8 cellular contexts compared by ENCODE assay signal in the genomic region with DNA sequence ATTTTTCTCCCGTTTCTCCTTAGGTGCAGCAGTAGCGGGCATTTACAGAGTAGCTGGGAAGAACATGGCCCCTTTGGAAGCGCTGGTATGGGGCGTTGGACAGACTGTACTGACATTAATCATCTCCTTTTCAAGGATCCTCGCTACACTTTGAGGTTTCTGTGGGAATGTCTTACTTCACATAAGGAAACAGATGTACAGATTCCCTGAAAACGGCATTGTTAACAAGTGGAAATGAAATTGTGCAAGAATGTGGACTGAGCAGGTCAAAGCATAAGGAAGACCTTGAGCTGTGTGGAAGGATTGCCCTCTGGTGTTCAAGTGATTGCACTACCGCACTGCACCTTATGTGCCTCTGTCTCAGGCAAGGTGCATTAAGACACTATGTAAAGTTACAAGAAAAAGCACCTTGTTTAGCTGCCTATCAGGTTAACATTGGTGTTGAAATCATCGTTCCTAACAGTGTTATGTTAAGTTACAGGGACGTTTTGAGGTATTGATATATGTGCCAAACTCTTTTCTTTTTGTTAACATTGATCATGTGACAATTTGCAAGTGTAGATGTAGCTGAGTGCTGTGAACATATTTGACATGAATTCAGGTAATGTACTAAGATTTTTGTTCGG. TPM values are rescaled to one million over a fixed set of nuclear protein-coding genes. Genes with fewer than 3 reads are reported as not detected.
A peak's percentile ranks its signal among the peaks of the same experiment; 100 is the strongest.
DNase-seq lines count a peak whose midpoint lies in the region; ATAC-seq and TF ChIP-seq lines count a peak whose summit lies in the region.

No MANE protein-coding gene starts in this region.

- H3K4me1 ChIP-seq in OCI-LY1 (ENCODE audit: insufficient read depth, low read length, severe bottlenecking) (no peaks in the 10 kb centered on the region), neuronal stem cell (ENCODE audit: control insufficient read depth in 2 of 2, insufficient read depth in 1 of 2, low read depth in 1 of 2, low read length in 2 of 2) (no peaks in the 10 kb centered on the region)

- no peaks in the 10 kb centered on the region for H3K36me3 ChIP-seq in OCI-LY1 (ENCODE audit: insufficient read depth, low read length)
- H3K36me3 ChIP-seq in neuronal stem cell (replicated peaks in 1 of 2; ENCODE audit: control insufficient read depth in 2 of 2, insufficient read depth in 2 of 2, low read length in 2 of 2): peaks cover 0 to 45% of the 10 kb centered on the region in 2 donors

- peak; percentile 90 for TF ChIP-seq CTCF in OCI-LY1 (IDR thresholded peaks at IDR 0.05; ENCODE audit: low read length)
- TF ChIP-seq CTCF in fibroblast of pulmonary artery (IDR thresholded peaks at IDR 0.05; ENCODE audit: low read length, missing control alignments): no peak

- H3K9me3 ChIP-seq in OCI-LY1 (ENCODE audit: low read length) (no peaks in the 10 kb centered on the region), neuronal stem cell (replicated peaks in 1 of 2; ENCODE audit: control insufficient read depth in 2 of 2, insufficient read depth in 1 of 2, low read depth in 1 of 2, low read length in 2 of 2) (no peaks in the 10 kb centered on the region)

- H2AFZ ChIP-seq in OCI-LY1 (ENCODE audit: low read length): no peak overlapping the region
- H2AFZ ChIP-seq in neuronal stem cell (ENCODE audit: low read length): peak overlapping the region; percentile 8

- H4K8ac ChIP-seq in neuronal stem cell (ENCODE audit: low read depth, low read length): no peak overlapping the region

- no peak overlapping the region for H2BK120ac ChIP-seq in neuronal stem cell (ENCODE audit: low read depth, low read length)

- H3K79me2 ChIP-seq in OCI-LY1 (ENCODE audit: insufficient read depth, low read length): no peaks in the 10 kb centered on the region

- H3K4me2 ChIP-seq in OCI-LY1 (ENCODE audit: low read length): no peak overlapping the region
- H3K4me2 ChIP-seq in neuronal stem cell (ENCODE audit: insufficient read depth, low read length, poor library complexity, severe bottlenecking): no peak overlapping the region

- H3K18ac ChIP-seq in neuronal stem cell (ENCODE audit: low read length): no peak overlapping the region

- no CpG with 5 or more reads among the region's 10 CpGs for WGBS in neuronal stem cell (ENCODE audit: extremely low coverage in 2 of 2, insufficient read length in 2 of 2, insufficient replicate concordance in 1 of 2), 2 donors

- no peak overlapping the region for H3K4me3 ChIP-seq in OCI-LY1 (ENCODE audit: low read depth, low read length, poor library complexity, severe bottlenecking)
- no peak overlapping the region for H3K4me3 ChIP-seq in fibroblast of pulmonary artery (replicated peaks; ENCODE audit: low read depth, low read length)
- no peak overlapping the region for H3K4me3 ChIP-seq in neuronal stem cell (ENCODE audit: low read length in 2 of 2)

- peak; percentile 98 for ATAC-seq in GM21367 (IDR thresholded peaks at IDR 0.05; ENCODE audit: unreplicated experiment)

- H2BK15ac ChIP-seq in neuronal stem cell (ENCODE audit: low read length): no peak overlapping the region

- no peak overlapping the region for H4K91ac ChIP-seq in neuronal stem cell (ENCODE audit: low read depth, low read length, poor library complexity)

- peak; percentile 80 for DNase-seq in Daoy (ENCODE audit: low read depth)
- peak; percentile 34 for DNase-seq in HK-2 (ENCODE audit: unreplicated experiment)
- DNase-seq in activated T-cell treated with anti-CD3 and anti-CD28 coated beads, Interleukin-2, amount 50 U/mL, for 1 hour: peak; percentile 27
- peak; percentile 93 for DNase-seq in fibroblast of pulmonary artery (ENCODE audit: low read depth)
- peak; percentile 49 for DNase-seq in neuronal stem cell (ENCODE audit: low spot score)
- DNase-seq in ureter (ENCODE audit: low spot score): peak; percentile 69

- H2AK5ac ChIP-seq in neuronal stem cell (ENCODE audit: low read depth, low read length): no peak overlapping the region

- no peaks in the 10 kb centered on the region for H4K20me1 ChIP-seq in OCI-LY1 (ENCODE audit: insufficient read depth, low read length)

- H3K27ac ChIP-seq in OCI-LY1 (ENCODE audit: low read depth, low read length, poor library complexity, severe bottlenecking) (no peak overlapping the region), neuronal stem cell (replicated peaks; ENCODE audit: low read length) (no peak overlapping the region)

- no peaks in the 10 kb centered on the region for H3K79me1 ChIP-seq in neuronal stem cell (ENCODE audit: low read depth, low read length)

- no peaks in the 10 kb centered on the region for H3F3A ChIP-seq in OCI-LY1 (ENCODE audit: insufficient read depth, low read length)

- H2BK12ac ChIP-seq in neuronal stem cell (ENCODE audit: low read length): no peak overlapping the region

- no peak overlapping the region for H3K14ac ChIP-seq in neuronal stem cell (ENCODE audit: low read length)

- H3K27me3 ChIP-seq in OCI-LY1 (ENCODE audit: insufficient read depth, low read length) (no peaks in the 10 kb centered on the region), neuronal stem cell (ENCODE audit: control insufficient read depth in 3 of 3, insufficient read depth in 3 of 3, low read depth in 1 of 3, low read length in 3 of 3) (no peaks in the 10 kb centered on the region)

- no peak overlapping the region for H3K23ac ChIP-seq in neuronal stem cell (ENCODE audit: low read depth, low read length, poor library complexity)

- H3K9ac ChIP-seq in OCI-LY1 (ENCODE audit: low read length): no peak overlapping the region
- no peak overlapping the region for H3K9ac ChIP-seq in neuronal stem cell (ENCODE audit: low read depth, low read length, poor library complexity)

- no peak overlapping the region for H2BK5ac ChIP-seq in neuronal stem cell (ENCODE audit: low read length)

- no peak overlapping the region for H3K4ac ChIP-seq in neuronal stem cell (ENCODE audit: low read length)

- H3K9me2 ChIP-seq in OCI-LY1 (ENCODE audit: low read depth, low read length): no peaks in the 10 kb centered on the region

RNA-seq across cellular contexts. Expression of a gene that starts 38.0 kb away (rescaled TPM):
- total RNA-seq in Daoy (2014; rRNA removed; shearing (Covaris generic)): 5.2 and 5.8 TPM in 2 replicates
- 13.1 TPM for polyA plus RNA-seq in neuronal stem cell (2013, experiment 1 of 2)
- 13.0 TPM for polyA plus RNA-seq in neuronal stem cell (2013, experiment 2 of 2)
- 2.9 TPM for total RNA-seq in ureter

Comparison
In these comparisons a context has a peak if more than half of its experiments do, and no peak if none do; other contexts are left out.
1. DNase-seq: peak in every context shown above with its lines; median percentile 93 in fibroblast of pulmonary artery; 80 in Daoy; 69 in ureter; 49 in neuronal stem cell; 34 in HK-2; 27 in activated T-cell treated with anti-CD3 and anti-CD28 coated beads, Interleukin-2, amount 50 U/mL, for 1 hour.